In the genomic region with DNA sequence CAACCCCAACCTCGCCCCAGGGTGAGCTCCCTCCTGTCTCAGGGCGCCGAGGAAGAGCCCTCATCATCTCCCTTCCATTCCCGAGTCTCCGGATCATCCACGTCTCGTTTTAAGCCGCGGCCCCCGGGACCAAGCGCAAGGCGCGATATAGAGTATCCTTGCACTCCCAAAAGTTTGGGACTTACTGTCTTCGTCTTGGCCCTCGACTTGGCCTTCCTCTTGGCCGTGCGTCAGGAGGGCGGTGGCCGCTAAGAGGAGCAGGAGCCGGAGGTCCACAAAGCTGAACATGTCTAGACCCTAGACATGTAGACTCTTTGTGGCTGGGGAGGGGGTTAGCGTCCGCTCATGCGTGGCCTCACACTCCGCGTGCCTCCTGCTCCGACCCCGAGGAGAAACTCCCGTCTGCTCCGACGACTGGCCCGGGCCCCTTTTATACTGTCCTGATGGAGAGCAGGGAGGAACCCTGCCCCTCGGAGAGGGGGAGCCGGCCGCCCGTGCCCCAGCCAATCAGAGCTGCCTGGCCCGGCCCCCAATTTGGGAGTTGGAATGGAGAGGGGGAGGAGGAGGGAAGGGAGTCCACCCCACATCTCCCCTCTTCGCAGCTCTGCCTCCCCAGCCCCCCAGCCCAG, we compare ENCODE assay signal across 8 cellular contexts. TPM values are rescaled to one million over a fixed set of nuclear protein-coding genes. Genes with fewer than 3 reads are reported as not detected.
A peak's percentile ranks its signal among the peaks of the same experiment; 100 is the strongest.
DNase-seq lines count a peak whose midpoint lies in the region; ATAC-seq and TF ChIP-seq lines count a peak whose summit lies in the region.

COL1A1 (minus strand) TSS at position 406 of the 629 bp plus-strand sequence; CDS start at position 288, 118 bp downstream.

- H3K4me1 ChIP-seq in upper lobe of left lung: peaks cover 18 to 35% (median 27%) of the 10 kb centered on the region in 4 donors

- intact Hi-C loops in dendritic cell treated with granulocyte-macrophage colony-stimulating factor and Interleukin-4, amounts not matched to agents 40 ng/mL and 50 ng/mL, for 4 days (cut with micrococcal nuclease): no loop called here

- no peaks in the 10 kb centered on the region for H3K9me3 ChIP-seq in upper lobe of left lung

- peaks cover 75% of the 10 kb centered on the region for H3K27me3 Mint-ChIP-seq in dendritic cell treated with granulocyte-macrophage colony-stimulating factor and Interleukin-4, amounts not matched to agents 40 ng/mL and 50 ng/mL, for 4 days

- peak within 1 kb of the TSS; percentile 68 to 86 (median 82) for H3K27ac ChIP-seq in upper lobe of left lung

- H3K4me3 Mint-ChIP-seq in dendritic cell treated with granulocyte-macrophage colony-stimulating factor and Interleukin-4, amounts not matched to agents 40 ng/mL and 50 ng/mL, for 4 days: peak within 1 kb of the TSS; percentile 71

- CTCF ChIA-PET in HEK293T (lab: Yijun Ruan, JAX): interaction anchor here (0.7 to 3.9 kb wide), 16 partner anchors 8 to 161 kb away, joined by 3 to 35 read pairs (median 7); partner anchors contain the start of gene TMEM92

- POLR2A ChIA-PET in HEK293T (lab: Yijun Ruan, JAX): interaction anchor here (0.6 kb wide), 1 partner anchor 887 kb away, joined by 3 read pairs; no protein-coding TSS in a partner anchor

- peaks cover 0 to 9% (median 0%) of the 10 kb centered on the region in 4 donors for H3K36me3 ChIP-seq in upper lobe of left lung

- H3K4me3 ChIP-seq in AG09309 (ENCODE audit: control insufficient read depth, low read depth, low read length) (peak within 1 kb of the TSS; percentile 97), LNCaP clone FGC (ENCODE audit: low read depth, low read length) (peak within 1 kb of the TSS; percentile 42), upper lobe of left lung (peak within 1 kb of the TSS; percentile 11 to 50 (median 40))

- H3K4me1 Mint-ChIP-seq in dendritic cell treated with granulocyte-macrophage colony-stimulating factor and Interleukin-4, amounts not matched to agents 40 ng/mL and 50 ng/mL, for 4 days (ENCODE audit: low read depth): peaks cover 19% of the 10 kb centered on the region

- no peaks in the 10 kb centered on the region for H3K9me3 Mint-ChIP-seq in dendritic cell treated with granulocyte-macrophage colony-stimulating factor and Interleukin-4, amounts not matched to agents 40 ng/mL and 50 ng/mL, for 4 days

- TF ChIP-seq POLR2A in upper lobe of left lung (IDR thresholded peaks at IDR 0.05): peak in 3 of 4 donors; percentile 32 to 72 (median 65)

- DNase-seq in AG09309 (ENCODE audit: low read depth) (peak; percentile 85), LNCaP clone FGC (ENCODE audit: low read depth) (no peak), lung microvascular endothelial cell (ENCODE audit: low read depth in 2 of 2) (no peak), upper lobe of left lung (peak in 1 of 2 donors; percentile 88), HEK293T (ENCODE audit: extremely low spot score) (no peak), inferior parietal cortex (ENCODE audit: extremely low spot score) (no peak)

- peaks cover 0 to 10% (median 3%) of the 10 kb centered on the region in 4 donors for H3K27me3 ChIP-seq in upper lobe of left lung

- H3K36me3 Mint-ChIP-seq in dendritic cell treated with granulocyte-macrophage colony-stimulating factor and Interleukin-4, amounts not matched to agents 40 ng/mL and 50 ng/mL, for 4 days (ENCODE audit: low read depth): no peaks in the 10 kb centered on the region

- WGBS in upper lobe of left lung, 2 donors: 14 to 17% methylated on average over 14 to 37 of the region's 37 CpGs

- TF ChIP-seq EP300 in upper lobe of left lung (IDR thresholded peaks at IDR 0.05): no peak

- peak in 1 of 2 donors; percentile 71 for ATAC-seq in upper lobe of left lung (ENCODE audit: low FRiP score in 2 of 2)
- ATAC-seq in HG03442 (IDR thresholded peaks at IDR 0.05; ENCODE audit: unreplicated experiment): no peak

- TF ChIP-seq CTCF in AG09309 (IDR thresholded peaks at IDR 0.05; ENCODE audit: control insufficient read depth, insufficient read depth, low read depth, low read length, missing control alignments) (no peak), LNCaP clone FGC (IDR thresholded peaks at IDR 0.05; ENCODE audit: control insufficient read depth, extremely low read depth, insufficient read depth) (no peak), upper lobe of left lung (IDR thresholded peaks at IDR 0.05) (no peak)

- H3K27ac Mint-ChIP-seq in dendritic cell treated with granulocyte-macrophage colony-stimulating factor and Interleukin-4, amounts not matched to agents 40 ng/mL and 50 ng/mL, for 4 days: peak within 1 kb of the TSS; percentile 24

TF ChIP-seq in HEK293T, 16 proteins besides CTCF, POLR2A, EP300 and RAD21:
- TF ChIP-seq L3MBTL2 (conservative IDR thresholded peaks at IDR 0.05) (no peak; the same call in 1 of the 2 replicates), NFRKB (IDR thresholded peaks at IDR 0.05) (no peak), BHLHE40 (IDR thresholded peaks at IDR 0.05; ENCODE audit: borderline replicate concordance) (no peak), SUZ12 (IDR thresholded peaks at IDR 0.05) (no peak), HDGF (IDR thresholded peaks at IDR 0.05; ENCODE audit: borderline replicate concordance) (no peak), FOXK2 (IDR thresholded peaks at IDR 0.05) (no peak), TARDBP (IDR thresholded peaks at IDR 0.05) (no peak), ZNF384 (IDR thresholded peaks at IDR 0.05) (no peak), FOXA1 (IDR thresholded peaks at IDR 0.05) (no peak), SP1 (IDR thresholded peaks at IDR 0.05) (no peak), FOXM1 (IDR thresholded peaks at IDR 0.05; ENCODE audit: borderline replicate concordance) (no peak), CTBP1 (IDR thresholded peaks at IDR 0.05; ENCODE audit: borderline replicate concordance) (no peak), LEF1 (IDR thresholded peaks at IDR 0.05; ENCODE audit: borderline replicate concordance) (no peak), ELF4 (IDR thresholded peaks at IDR 0.05) (no peak), ARNT (IDR thresholded peaks at IDR 0.05) (no peak)
- TF ChIP-seq, protein P1, sequence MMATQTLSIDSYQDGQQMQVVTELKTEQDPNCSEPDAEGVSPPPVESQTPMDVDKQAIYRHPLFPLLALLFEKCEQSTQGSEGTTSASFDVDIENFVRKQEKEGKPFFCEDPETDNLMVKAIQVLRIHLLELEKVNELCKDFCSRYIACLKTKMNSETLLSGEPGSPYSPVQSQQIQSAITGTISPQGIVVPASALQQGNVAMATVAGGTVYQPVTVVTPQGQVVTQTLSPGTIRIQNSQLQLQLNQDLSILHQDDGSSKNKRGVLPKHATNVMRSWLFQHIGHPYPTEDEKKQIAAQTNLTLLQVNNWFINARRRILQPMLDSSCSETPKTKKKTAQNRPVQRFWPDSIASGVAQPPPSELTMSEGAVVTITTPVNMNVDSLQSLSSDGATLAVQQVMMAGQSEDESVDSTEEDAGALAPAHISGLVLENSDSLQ (IDR thresholded peaks at IDR 0.05): no peak

RNA-seq across cellular contexts. Expression of gene COL1A1, which starts in this region (rescaled TPM):
- total RNA-seq in lung microvascular endothelial cell (7.2 and 12.5 TPM in 2 replicates), upper lobe of left lung (100 to 1,000 TPM in 3 of 6 donors, 10 to 100 TPM in 3; 15.4 to 555 (median 117) TPM)

Comparison
In these comparisons a context has a peak if more than half of its experiments do, and no peak if none do; other contexts are left out.
1. H3K4me3 ChIP-seq: peak in every context shown above with its lines; median percentile 97 in AG09309; 42 in LNCaP clone FGC; 40 in upper lobe of left lung.